Comparison of ENCODE assay signal across 15 cellular contexts in genomic region chr7:143396182-143396581, GRCh38. TPM values are rescaled to one million over a fixed set of nuclear protein-coding genes. Genes with fewer than 3 reads are reported as not detected.
DNase-seq lines count a peak whose midpoint lies in the region; ATAC-seq, FAIRE-seq and TF ChIP-seq lines count a peak whose summit lies in the region.
"Had no signal": no experiment of that assay in that cellular context is flagged by ENCODE, and none has a peak within 500 bp of the region (broad histone marks: within the 10 kb centered on the region; RNA-seq: fewer than 3 reads in every experiment).

No MANE protein-coding gene starts in this region.

- H3K4me3 ChIP-seq in HepG2 (replicated peaks in 1 of 3; ENCODE audit: insufficient read depth in 1 of 3, low read depth in 2 of 3, low read length in 3 of 3), result peak overlapping the region in 1 of 3 experiments; percentile 47; a peak in 2 of 6 replicates
- no peak overlapping the region for H3K4me3 ChIP-seq in stomach
- no peak overlapping the region for H3K4me3 ChIP-seq in smooth muscle cell

- no TSS peak for BruUV-seq in HepG2 (replicated peaks; lab: Mats Ljungman, UMichigan)

- in situ Hi-C loops in HepG2 (cut with HindIII; ENCODE audit: extremely low pct_ligation_motif_present, low pct_unique_long_range_greater_than_20kb), result loop anchor here (25.0 kb wide), 1 partner anchor 516 kb away; the partner anchor contains the start of gene TCAF1

- peaks cover 5% of the 10 kb centered on the region; the same call in 1 of the 2 replicates for H3K9me3 Mint-ChIP-seq in HFFc6

- H3K4me2 ChIP-seq in HepG2 (ENCODE audit: low read depth, low read length) (peak overlapping the region; percentile 78), smooth muscle cell (no peak overlapping the region)

- H3K36me3 ChIP-seq in HepG2 (replicated peaks in 1 of 2; ENCODE audit: control insufficient read depth in 1 of 2, insufficient read depth in 2 of 2, low read length in 2 of 2), result peaks cover 0 to 3% of the 10 kb centered on the region in 2 experiments; a peak in 1 of 5 replicates
- peaks cover 9 to 44% (median 43%) of the 10 kb centered on the region in 4 donors for H3K36me3 ChIP-seq in stomach
- H3K36me3 ChIP-seq in smooth muscle cell (ENCODE audit: low read depth), result no peaks in the 10 kb centered on the region

- TF ChIP-seq POLR2A in HepG2 (IDR thresholded peaks at IDR 0.05; ENCODE audit: insufficient read depth in 1 of 2, low read depth in 2 of 2, low read length in 2 of 2), result no peak; a peak in 1 of 4 replicates
- TF ChIP-seq POLR2A in stomach (IDR thresholded peaks at IDR 0.05), result no peak

- TF ChIP-seq CTCF in HFFc6 (IDR thresholded peaks at IDR 0.05), result no peak
- TF ChIP-seq CTCF in HepG2 (CRISPR knock-in tag; IDR thresholded peaks at IDR 0.05), result 0 out of 2 replicates have a peak, but pooled peaks have one; percentile 28
- no peak for TF ChIP-seq CTCF in stomach (IDR thresholded peaks at IDR 0.05)
- TF ChIP-seq CTCF in smooth muscle cell (IDR thresholded peaks at IDR 0.05; ENCODE audit: borderline replicate concordance, insufficient read depth, poor library complexity, severe bottlenecking), result no peak

- H3K4me3 Mint-ChIP-seq in HFFc6, result no peak overlapping the region

- H3K27ac ChIP-seq in HepG2 (ENCODE audit: extremely low read length, insufficient read depth, low read length) (peak overlapping the region; percentile 66), stomach (peak overlapping the region in 3 of 5 donors; percentile 4 to 35 (median 16)), smooth muscle cell (ENCODE audit: low read depth) (no peak overlapping the region)

- no peak for TF ChIP-seq EP300 in HepG2 (IDR thresholded peaks at IDR 0.05; ENCODE audit: low read depth in 2 of 2, low read length in 2 of 2)
- TF ChIP-seq EP300 in HepG2 (CRISPR knock-in tag; IDR thresholded peaks at IDR 0.05; ENCODE audit: borderline replicate concordance), result no peak
- TF ChIP-seq EP300 in stomach (IDR thresholded peaks at IDR 0.05), result no peak

- H3K4me1 Mint-ChIP-seq in HFFc6 (ENCODE audit: low read depth), result peaks cover 35% of the 10 kb centered on the region

- 37% methylated on average over 5 of the region's 7 CpGs for WGBS in HepG2 (ENCODE audit: low lambda C conversion rate)
- WGBS in stomach, 5 donors, result 78 to 85% (median 82%) methylated on average over 7 of the region's 7 CpGs
- 79% methylated on average over 7 of the region's 7 CpGs for WGBS in smooth muscle cell (ENCODE audit: low lambda C conversion rate)

- ATAC-seq in HepG2 (peak; percentile 45), HG02870 (IDR thresholded peaks at IDR 0.05; ENCODE audit: unreplicated experiment) (no peak)

- H3K9ac ChIP-seq in HepG2 (ENCODE audit: insufficient read depth, low read depth, low read length), result peak overlapping the region; percentile 27; the same call in 1 of the 2 replicates
- no peak overlapping the region for H3K9ac ChIP-seq in smooth muscle cell (ENCODE audit: low read depth)

- peaks cover 27% of the 10 kb centered on the region for H3K27me3 Mint-ChIP-seq in HFFc6 (ENCODE audit: insufficient read depth)

- intact Hi-C loops in HepG2 (cut with micrococcal nuclease; ENCODE audit: unreplicated experiment) (no loop called here), stomach (cut with DNase I; ENCODE audit: low total_unique reads) (no loop called here)

- H3K4me1 ChIP-seq in HepG2 (ENCODE audit: insufficient read depth, low read length), result peaks cover 60% of the 10 kb centered on the region
- peaks cover 35 to 48% (median 44%) of the 10 kb centered on the region in 4 donors for H3K4me1 ChIP-seq in stomach
- no peaks in the 10 kb centered on the region for H3K4me1 ChIP-seq in smooth muscle cell (ENCODE audit: low read depth)

- DNase-seq in activated effector memory CD4-positive, alpha-beta T cell treated with anti-CD3 and anti-CD28 coated beads, Interleukin-2, amount 50 U/mL, for 16 hours, result peak; percentile 28
- no peak for DNase-seq in activated effector memory CD4-positive, alpha-beta T cell treated with Interleukin-2 at 50 U/mL for 16 hours
- DNase-seq in HFFc6 (no peak), HepG2 (ENCODE audit: low spot score) (no peak), stomach (no peak), smooth muscle cell (lab: John Stamatoyannopoulos, UW; ENCODE audit: unreplicated experiment) (no peak), frontal cortex (ENCODE audit: low spot score in 2 of 2) (no peak)
- DNase-seq: COR-L47, NCI-H187 treated with DMSO at 0.1 percent for 48 hours, NCI-H526 treated with DMSO at 0.1 percent for 48 hours had no signal

- FAIRE-seq in HepG2 (lab: Jason Lieb, UNC) (no peak), frontal cortex (lab: Jason Lieb, UNC) (no peak)
- FAIRE-seq: H54, HTR-8/SVneo, RCC 7860 had no signal

- no peaks in the 10 kb centered on the region for H3K27me3 ChIP-seq in HepG2 (ENCODE audit: control insufficient read depth in 1 of 2, insufficient read depth in 2 of 2, low read length in 2 of 2)
- no peaks in the 10 kb centered on the region for H3K27me3 ChIP-seq in stomach
- H3K27me3 ChIP-seq in smooth muscle cell (ENCODE audit: low read depth), result no peaks in the 10 kb centered on the region

- peaks cover 12% of the 10 kb centered on the region for H3F3A ChIP-seq in smooth muscle cell (ENCODE audit: low read depth)

- 0 out of 2 replicates have a peak overlapping the region, but pooled peaks have one; percentile 18 for H3K27ac Mint-ChIP-seq in HFFc6

- H3K9me3 ChIP-seq in HepG2 (ENCODE audit: low read length) (no peaks in the 10 kb centered on the region), stomach (no peaks in the 10 kb centered on the region), smooth muscle cell (replicated peaks; ENCODE audit: low read depth) (no peaks in the 10 kb centered on the region)

- no peak for TF ChIP-seq RAD21 in HepG2 (CRISPR knock-in tag; IDR thresholded peaks at IDR 0.05)

- H3K79me2 ChIP-seq in HepG2 (ENCODE audit: insufficient read depth, low read length), result no peaks in the 10 kb centered on the region
- no peaks in the 10 kb centered on the region for H3K79me2 ChIP-seq in smooth muscle cell (ENCODE audit: low read depth)

- peaks cover 14% of the 10 kb centered on the region for H3K36me3 Mint-ChIP-seq in HFFc6 (ENCODE audit: low read depth)

- H4K20me1 ChIP-seq in HepG2 (ENCODE audit: insufficient read depth, low read length), result no peaks in the 10 kb centered on the region
- H4K20me1 ChIP-seq in smooth muscle cell (ENCODE audit: low read depth), result peaks cover 30% of the 10 kb centered on the region

- H2AFZ ChIP-seq in HepG2 (ENCODE audit: low read length), result no peak overlapping the region
- no peak overlapping the region for H2AFZ ChIP-seq in smooth muscle cell (ENCODE audit: low read depth)

- CTCF ChIA-PET in HepG2 (lab: Yijun Ruan, JAX; ENCODE audit: low intra/inter-chr PET ratio, low total read pairs), result no interaction called here

- POLR2A ChIA-PET in HepG2 (lab: Yijun Ruan, JAX), result interaction anchor here (1.1 to 2.5 kb wide), 8 partner anchors 9 to 133 kb away, joined by 3 to 24 read pairs (median 8); partner anchors contain the start of genes CASP2, EPHA1 and GSTK1

RNA-seq across cellular contexts. Expression of gene EPHA1, which starts 12.5 kb away (rescaled TPM):
- total RNA-seq in HFFc6 (2021; fragmentation: NEBNext Ultra II Directional; extraction: Animal tissue kit (Norgen Biotek cat#: 25700)), result not detected
- total RNA-seq in HepG2 (2016; rRNA removed; fragmentation: Illumina TruSeq; extraction: Trizol), result 7.7 and 17.1 TPM in 2 replicates
- 2.7 and 3.2 TPM in 2 replicates for total RNA-seq in HepG2 (2016; cell fraction: cytosol; rRNA removed; fragmentation: Illumina TruSeq; extraction: Trizol; ENCODE audit: low read depth)
- 7.0 and 14.9 TPM in 2 replicates for total RNA-seq in HepG2 (2016; cell fraction: insoluble cytoplasmic fraction; rRNA removed; fragmentation: Illumina TruSeq; extraction: Trizol)
- 5.7 and 6.3 TPM in 2 replicates for total RNA-seq in HepG2 (2016; cell fraction: membrane; rRNA removed; fragmentation: Illumina TruSeq; extraction: Trizol)
- 14.0 and 17.5 TPM in 2 replicates for total RNA-seq in HepG2 (2016; cell fraction: nucleus; rRNA removed; fragmentation: Illumina TruSeq; extraction: Trizol)
- 4.6 and 8.1 TPM in 2 replicates for polyA plus RNA-seq in HepG2 (2011; rRNA removed)
- 4.3 and 5.5 TPM in 2 replicates for polyA plus RNA-seq in HepG2 (2011; cell fraction: cytosol; rRNA removed)
- 9.8 and 14.1 TPM in 2 replicates for polyA plus RNA-seq in HepG2 (2011; cell fraction: nucleus; rRNA removed)
- polyA plus RNA-seq in HepG2 (2012), result 4.8 and 5.8 TPM in 2 replicates
- 1.9 and 2.5 TPM in 2 replicates for polyA plus RNA-seq in HepG2 (2016; cell fraction: cytosol; fragmentation: Illumina TruSeq; extraction: Trizol; ENCODE audit: low read depth)
- 4.8 and 8.3 TPM in 2 replicates for polyA plus RNA-seq in HepG2 (2016; cell fraction: insoluble cytoplasmic fraction; fragmentation: Illumina TruSeq; extraction: Trizol; ENCODE audit: low read depth)
- polyA plus RNA-seq in HepG2 (2016; cell fraction: membrane; fragmentation: Illumina TruSeq; extraction: Trizol; ENCODE audit: low read depth), result 2.9 and 3.6 TPM in 2 replicates
- 17.9 and 25.7 TPM in 2 replicates for polyA plus RNA-seq in HepG2 (2016; cell fraction: nucleus; fragmentation: Illumina TruSeq; extraction: Trizol; ENCODE audit: insufficient read depth, low read depth)
- 0.07 and 13.9 TPM in 2 replicates for polyA minus RNA-seq in HepG2 (2011; rRNA and poly(A)+ RNA removed; ENCODE audit: low replicate concordance)
- 4.2 and 4.4 TPM in 2 replicates for polyA minus RNA-seq in HepG2 (2011; cell fraction: cytosol; rRNA and poly(A)+ RNA removed)
- 8.0 and 8.8 TPM in 2 replicates for polyA minus RNA-seq in HepG2 (2011; cell fraction: nucleus; rRNA and poly(A)+ RNA removed)
- 10 to 100 TPM in 3 of 5 donors, 1 to 10 TPM in 2; 5.3 to 31.9 (median 12.5) TPM for total RNA-seq in stomach
- 10 to 100 TPM in 1 of 3 donors, 1 to 10 TPM in 2; 4.7 to 25.9 (median 5.6) TPM for polyA plus RNA-seq in stomach
- total RNA-seq in smooth muscle cell, result 4.3 and 19.1 TPM in 2 replicates
- 8.7 and 23.6 TPM in 2 replicates for polyA plus RNA-seq in smooth muscle cell
- total RNA-seq in frontal cortex, result 0.41 TPM

RNA-seq across cellular contexts. Expression of gene ZYX, which starts 15.0 kb away (rescaled TPM):
- 100 to 1,000 TPM; 491 to 576 (median 546) TPM for total RNA-seq in HFFc6 (2021; fragmentation: NEBNext Ultra II Directional; extraction: Animal tissue kit (Norgen Biotek cat#: 25700))
- total RNA-seq in HepG2 (2016; rRNA removed; fragmentation: Illumina TruSeq; extraction: Trizol) (13.1 and 13.7 TPM in 2 replicates), stomach (100 to 1,000 TPM in 1 of 5 donors, 10 to 100 TPM in 4; 20.6 to 102 (median 64.0) TPM), smooth muscle cell (52.2 and 71.1 TPM in 2 replicates), frontal cortex (4.5 TPM)
- total RNA-seq in HepG2 (2016; cell fraction: cytosol; rRNA removed; fragmentation: Illumina TruSeq; extraction: Trizol; ENCODE audit: low read depth), result 4.5 and 5.0 TPM in 2 replicates
- 13.1 and 14.8 TPM in 2 replicates for total RNA-seq in HepG2 (2016; cell fraction: insoluble cytoplasmic fraction; rRNA removed; fragmentation: Illumina TruSeq; extraction: Trizol)
- total RNA-seq in HepG2 (2016; cell fraction: membrane; rRNA removed; fragmentation: Illumina TruSeq; extraction: Trizol), result 14.4 and 16.8 TPM in 2 replicates
- 17.7 and 17.8 TPM in 2 replicates for total RNA-seq in HepG2 (2016; cell fraction: nucleus; rRNA removed; fragmentation: Illumina TruSeq; extraction: Trizol)
- polyA plus RNA-seq in HepG2 (2011; rRNA removed) (9.9 and 10.5 TPM in 2 replicates), stomach (10 to 100 TPM; 73.4 to 79.2 (median 74.1) TPM), smooth muscle cell (322 and 354 TPM in 2 replicates)
- 5.3 and 6.8 TPM in 2 replicates for polyA plus RNA-seq in HepG2 (2011; cell fraction: cytosol; rRNA removed)
- polyA plus RNA-seq in HepG2 (2011; cell fraction: nucleus; rRNA removed), result 39.4 and 48.1 TPM in 2 replicates
- polyA plus RNA-seq in HepG2 (2012), result 28.9 and 45.1 TPM in 2 replicates
- polyA plus RNA-seq in HepG2 (2016; cell fraction: cytosol; fragmentation: Illumina TruSeq; extraction: Trizol; ENCODE audit: low read depth), result 21.1 and 21.6 TPM in 2 replicates
- 42.5 and 68.7 TPM in 2 replicates for polyA plus RNA-seq in HepG2 (2016; cell fraction: insoluble cytoplasmic fraction; fragmentation: Illumina TruSeq; extraction: Trizol; ENCODE audit: low read depth)
- polyA plus RNA-seq in HepG2 (2016; cell fraction: membrane; fragmentation: Illumina TruSeq; extraction: Trizol; ENCODE audit: low read depth), result 38.4 and 41.1 TPM in 2 replicates
- 65.4 and 70.0 TPM in 2 replicates for polyA plus RNA-seq in HepG2 (2016; cell fraction: nucleus; fragmentation: Illumina TruSeq; extraction: Trizol; ENCODE audit: insufficient read depth, low read depth)
- 21.6 and 35.6 TPM in 2 replicates for polyA minus RNA-seq in HepG2 (2011; rRNA and poly(A)+ RNA removed; ENCODE audit: low replicate concordance)
- polyA minus RNA-seq in HepG2 (2011; cell fraction: cytosol; rRNA and poly(A)+ RNA removed), result 17.9 and 21.7 TPM in 2 replicates
- polyA minus RNA-seq in HepG2 (2011; cell fraction: nucleus; rRNA and poly(A)+ RNA removed), result 22.5 and 32.2 TPM in 2 replicates

RNA-seq across cellular contexts. Expression of gene FAM131B, which starts 33.7 kb away (rescaled TPM):
- 1 to 10 TPM in 3 of 6 experiments, under 1 TPM in 3; 0.70 to 1.3 (median 0.98) TPM for total RNA-seq in HFFc6 (2021; fragmentation: NEBNext Ultra II Directional; extraction: Animal tissue kit (Norgen Biotek cat#: 25700))
- 0.07 TPM in 1 of 2 replicates, not detected in the other for total RNA-seq in HepG2 (2016; rRNA removed; fragmentation: Illumina TruSeq; extraction: Trizol)
- total RNA-seq in HepG2 (2016; cell fraction: cytosol; rRNA removed; fragmentation: Illumina TruSeq; extraction: Trizol; ENCODE audit: low read depth), result not detected in 2 replicates
- total RNA-seq in HepG2 (2016; cell fraction: insoluble cytoplasmic fraction; rRNA removed; fragmentation: Illumina TruSeq; extraction: Trizol), result 0.15 TPM in 1 of 2 replicates, not detected in the other
- total RNA-seq in HepG2 (2016; cell fraction: membrane; rRNA removed; fragmentation: Illumina TruSeq; extraction: Trizol), result not detected in 2 replicates
- not detected in 2 replicates for total RNA-seq in HepG2 (2016; cell fraction: nucleus; rRNA removed; fragmentation: Illumina TruSeq; extraction: Trizol)
- polyA plus RNA-seq in HepG2 (2011; rRNA removed), result not detected in 2 replicates
- not detected in 2 replicates for polyA plus RNA-seq in HepG2 (2011; cell fraction: cytosol; rRNA removed)
- not detected in 2 replicates for polyA plus RNA-seq in HepG2 (2011; cell fraction: nucleus; rRNA removed)
- polyA plus RNA-seq in HepG2 (2012), result not detected in 2 replicates
- not detected in 2 replicates for polyA plus RNA-seq in HepG2 (2016; cell fraction: cytosol; fragmentation: Illumina TruSeq; extraction: Trizol; ENCODE audit: low read depth)
- not detected in 2 replicates for polyA plus RNA-seq in HepG2 (2016; cell fraction: insoluble cytoplasmic fraction; fragmentation: Illumina TruSeq; extraction: Trizol; ENCODE audit: low read depth)
- polyA plus RNA-seq in HepG2 (2016; cell fraction: membrane; fragmentation: Illumina TruSeq; extraction: Trizol; ENCODE audit: low read depth), result not detected in 2 replicates
- polyA plus RNA-seq in HepG2 (2016; cell fraction: nucleus; fragmentation: Illumina TruSeq; extraction: Trizol; ENCODE audit: insufficient read depth, low read depth), result not detected in 2 replicates
- 0.54 TPM in 1 of 2 replicates, not detected in the other for polyA minus RNA-seq in HepG2 (2011; rRNA and poly(A)+ RNA removed; ENCODE audit: low replicate concordance)
- not detected in 2 replicates for polyA minus RNA-seq in HepG2 (2011; cell fraction: cytosol; rRNA and poly(A)+ RNA removed)
- not detected in 2 replicates for polyA minus RNA-seq in HepG2 (2011; cell fraction: nucleus; rRNA and poly(A)+ RNA removed)
- 10 to 100 TPM in 1 of 5 donors, 1 to 10 TPM in 1, under 1 TPM in 2, not detected in 1; 0.29 to 14.0 (median 0.95) TPM for total RNA-seq in stomach
- under 1 TPM; 0.33 to 0.56 (median 0.46) TPM for polyA plus RNA-seq in stomach
- total RNA-seq in smooth muscle cell, result 0.09 and 0.31 TPM in 2 replicates
- 0.03 TPM in 1 of 2 replicates, not detected in the other for polyA plus RNA-seq in smooth muscle cell
- 73.8 TPM for total RNA-seq in frontal cortex

RNA-seq across cellular contexts. Expression of gene TAS2R60, which starts 47.1 kb away (rescaled TPM):
- not detected for total RNA-seq in HFFc6 (2021; fragmentation: NEBNext Ultra II Directional; extraction: Animal tissue kit (Norgen Biotek cat#: 25700))
- total RNA-seq in HepG2 (2016; rRNA removed; fragmentation: Illumina TruSeq; extraction: Trizol), result not detected in 2 replicates
- total RNA-seq in HepG2 (2016; cell fraction: cytosol; rRNA removed; fragmentation: Illumina TruSeq; extraction: Trizol; ENCODE audit: low read depth), result not detected in 2 replicates
- not detected in 2 replicates for total RNA-seq in HepG2 (2016; cell fraction: insoluble cytoplasmic fraction; rRNA removed; fragmentation: Illumina TruSeq; extraction: Trizol)
- not detected in 2 replicates for total RNA-seq in HepG2 (2016; cell fraction: membrane; rRNA removed; fragmentation: Illumina TruSeq; extraction: Trizol)
- total RNA-seq in HepG2 (2016; cell fraction: nucleus; rRNA removed; fragmentation: Illumina TruSeq; extraction: Trizol), result not detected in 2 replicates
- polyA plus RNA-seq in HepG2 (2011; rRNA removed), result not detected in 2 replicates
- polyA plus RNA-seq in HepG2 (2011; cell fraction: cytosol; rRNA removed), result not detected in 2 replicates
- not detected in 2 replicates for polyA plus RNA-seq in HepG2 (2011; cell fraction: nucleus; rRNA removed)
- not detected in 2 replicates for polyA plus RNA-seq in HepG2 (2012)
- polyA plus RNA-seq in HepG2 (2016; cell fraction: cytosol; fragmentation: Illumina TruSeq; extraction: Trizol; ENCODE audit: low read depth), result not detected in 2 replicates
- not detected in 2 replicates for polyA plus RNA-seq in HepG2 (2016; cell fraction: insoluble cytoplasmic fraction; fragmentation: Illumina TruSeq; extraction: Trizol; ENCODE audit: low read depth)
- not detected in 2 replicates for polyA plus RNA-seq in HepG2 (2016; cell fraction: membrane; fragmentation: Illumina TruSeq; extraction: Trizol; ENCODE audit: low read depth)
- polyA plus RNA-seq in HepG2 (2016; cell fraction: nucleus; fragmentation: Illumina TruSeq; extraction: Trizol; ENCODE audit: insufficient read depth, low read depth), result not detected in 2 replicates
- not detected in 2 replicates for polyA minus RNA-seq in HepG2 (2011; rRNA and poly(A)+ RNA removed; ENCODE audit: low replicate concordance)
- not detected in 2 replicates for polyA minus RNA-seq in HepG2 (2011; cell fraction: cytosol; rRNA and poly(A)+ RNA removed)
- polyA minus RNA-seq in HepG2 (2011; cell fraction: nucleus; rRNA and poly(A)+ RNA removed), result not detected in 2 replicates
- total RNA-seq in stomach, result not detected
- not detected for polyA plus RNA-seq in stomach
- total RNA-seq in smooth muscle cell, result not detected in 2 replicates
- polyA plus RNA-seq in smooth muscle cell, result not detected in 2 replicates
- total RNA-seq in frontal cortex, result not detected
- total RNA-seq: A172 had no signal
